Comparison of ENCODE assay signal across 2 cellular contexts in the genomic region with DNA sequence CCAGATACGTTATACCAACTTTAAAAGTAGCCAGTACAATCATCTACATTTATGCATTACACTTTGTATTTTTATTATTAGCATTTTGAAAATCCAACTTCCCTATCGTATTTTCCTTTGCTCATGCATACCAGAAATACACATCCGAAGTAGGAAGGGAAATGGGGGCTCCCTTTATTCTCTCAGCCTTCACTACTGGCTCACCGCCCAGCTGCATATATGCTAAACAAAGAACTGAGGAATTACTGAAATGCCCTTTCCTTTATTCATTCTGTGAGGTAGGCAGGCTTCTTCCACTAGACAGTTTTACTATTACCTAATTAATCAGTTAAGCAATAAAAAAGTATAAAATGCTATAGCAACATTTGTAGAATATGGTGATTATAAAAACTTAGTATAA.
TF ChIP-seq lines count a peak whose summit lies in the region.

No MANE protein-coding gene starts in this region.

TF ChIP-seq in endothelial cell of umbilical vein, 7 proteins besides CTCF, POLR2A, EP300 and RAD21:
- TF ChIP-seq FOS (IDR thresholded peaks at IDR 0.05; ENCODE audit: borderline replicate concordance, insufficient read depth, low read length) (no peak), JUN (IDR thresholded peaks at IDR 0.05; ENCODE audit: borderline replicate concordance, insufficient read depth, insufficient read length, low read depth) (no peak), GATA2 (IDR thresholded peaks at IDR 0.05; ENCODE audit: insufficient read depth, insufficient read length, low read depth, low read length) (no peak), EZH2 (IDR thresholded peaks at IDR 0.05; ENCODE audit: borderline replicate concordance, low read depth, low read length, severe bottlenecking) (no peak)
TF ChIP-seq in endothelial cell of umbilical vein: peak in this region for 0.

TF ChIP-seq in WTC11, 78 proteins besides CTCF, POLR2A, EP300 and RAD21:
- TF ChIP-seq, protein P1, sequence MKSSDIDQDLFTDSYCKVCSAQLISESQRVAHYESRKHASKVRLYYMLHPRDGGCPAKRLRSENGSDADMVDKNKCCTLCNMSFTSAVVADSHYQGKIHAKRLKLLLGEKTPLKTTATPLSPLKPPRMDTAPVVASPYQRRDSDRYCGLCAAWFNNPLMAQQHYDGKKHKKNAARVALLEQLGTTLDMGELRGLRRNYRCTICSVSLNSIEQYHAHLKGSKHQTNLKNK (CRISPR knock-in tag; IDR thresholded peaks at IDR 0.05): no peak
- TF ChIP-seq, protein P2, sequence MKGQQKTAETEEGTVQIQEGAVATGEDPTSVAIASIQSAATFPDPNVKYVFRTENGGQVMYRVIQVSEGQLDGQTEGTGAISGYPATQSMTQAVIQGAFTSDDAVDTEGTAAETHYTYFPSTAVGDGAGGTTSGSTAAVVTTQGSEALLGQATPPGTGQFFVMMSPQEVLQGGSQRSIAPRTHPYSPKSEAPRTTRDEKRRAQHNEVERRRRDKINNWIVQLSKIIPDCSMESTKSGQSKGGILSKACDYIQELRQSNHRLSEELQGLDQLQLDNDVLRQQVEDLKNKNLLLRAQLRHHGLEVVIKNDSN (CRISPR knock-in tag; IDR thresholded peaks at IDR 0.05): no peak
- no peak for TF ChIP-seq ZNF671 (CRISPR knock-in tag; IDR thresholded peaks at IDR 0.05)
- TF ChIP-seq, protein P3, sequence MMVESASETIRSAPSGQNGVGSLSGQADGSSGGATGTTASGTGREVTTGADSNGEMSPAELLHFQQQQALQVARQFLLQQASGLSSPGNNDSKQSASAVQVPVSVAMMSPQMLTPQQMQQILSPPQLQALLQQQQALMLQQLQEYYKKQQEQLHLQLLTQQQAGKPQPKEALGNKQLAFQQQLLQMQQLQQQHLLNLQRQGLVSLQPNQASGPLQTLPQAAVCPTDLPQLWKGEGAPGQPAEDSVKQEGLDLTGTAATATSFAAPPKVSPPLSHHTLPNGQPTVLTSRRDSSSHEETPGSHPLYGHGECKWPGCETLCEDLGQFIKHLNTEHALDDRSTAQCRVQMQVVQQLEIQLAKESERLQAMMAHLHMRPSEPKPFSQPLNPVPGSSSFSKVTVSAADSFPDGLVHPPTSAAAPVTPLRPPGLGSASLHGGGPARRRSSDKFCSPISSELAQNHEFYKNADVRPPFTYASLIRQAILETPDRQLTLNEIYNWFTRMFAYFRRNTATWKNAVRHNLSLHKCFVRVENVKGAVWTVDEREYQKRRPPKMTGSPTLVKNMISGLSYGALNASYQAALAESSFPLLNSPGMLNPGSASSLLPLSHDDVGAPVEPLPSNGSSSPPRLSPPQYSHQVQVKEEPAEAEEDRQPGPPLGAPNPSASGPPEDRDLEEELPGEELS (CRISPR knock-in tag; IDR thresholded peaks at IDR 0.05): no peak
- TF ChIP-seq, protein P4, sequence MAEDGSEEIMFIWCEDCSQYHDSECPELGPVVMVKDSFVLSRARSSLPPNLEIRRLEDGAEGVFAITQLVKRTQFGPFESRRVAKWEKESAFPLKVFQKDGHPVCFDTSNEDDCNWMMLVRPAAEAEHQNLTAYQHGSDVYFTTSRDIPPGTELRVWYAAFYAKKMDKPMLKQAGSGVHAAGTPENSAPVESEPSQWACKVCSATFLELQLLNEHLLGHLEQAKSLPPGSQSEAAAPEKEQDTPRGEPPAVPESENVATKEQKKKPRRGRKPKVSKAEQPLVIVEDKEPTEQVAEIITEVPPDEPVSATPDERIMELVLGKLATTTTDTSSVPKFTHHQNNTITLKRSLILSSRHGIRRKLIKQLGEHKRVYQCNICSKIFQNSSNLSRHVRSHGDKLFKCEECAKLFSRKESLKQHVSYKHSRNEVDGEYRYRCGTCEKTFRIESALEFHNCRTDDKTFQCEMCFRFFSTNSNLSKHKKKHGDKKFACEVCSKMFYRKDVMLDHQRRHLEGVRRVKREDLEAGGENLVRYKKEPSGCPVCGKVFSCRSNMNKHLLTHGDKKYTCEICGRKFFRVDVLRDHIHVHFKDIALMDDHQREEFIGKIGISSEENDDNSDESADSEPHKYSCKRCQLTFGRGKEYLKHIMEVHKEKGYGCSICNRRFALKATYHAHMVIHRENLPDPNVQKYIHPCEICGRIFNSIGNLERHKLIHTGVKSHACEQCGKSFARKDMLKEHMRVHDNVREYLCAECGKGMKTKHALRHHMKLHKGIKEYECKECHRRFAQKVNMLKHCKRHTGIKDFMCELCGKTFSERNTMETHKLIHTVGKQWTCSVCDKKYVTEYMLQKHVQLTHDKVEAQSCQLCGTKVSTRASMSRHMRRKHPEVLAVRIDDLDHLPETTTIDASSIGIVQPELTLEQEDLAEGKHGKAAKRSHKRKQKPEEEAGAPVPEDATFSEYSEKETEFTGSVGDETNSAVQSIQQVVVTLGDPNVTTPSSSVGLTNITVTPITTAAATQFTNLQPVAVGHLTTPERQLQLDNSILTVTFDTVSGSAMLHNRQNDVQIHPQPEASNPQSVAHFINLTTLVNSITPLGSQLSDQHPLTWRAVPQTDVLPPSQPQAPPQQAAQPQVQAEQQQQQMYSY (CRISPR knock-in tag; IDR thresholded peaks at IDR 0.05): no peak
- TF ChIP-seq ZNF416 (CRISPR knock-in tag; IDR thresholded peaks at IDR 0.05): no peak
- TF ChIP-seq, protein P5, sequence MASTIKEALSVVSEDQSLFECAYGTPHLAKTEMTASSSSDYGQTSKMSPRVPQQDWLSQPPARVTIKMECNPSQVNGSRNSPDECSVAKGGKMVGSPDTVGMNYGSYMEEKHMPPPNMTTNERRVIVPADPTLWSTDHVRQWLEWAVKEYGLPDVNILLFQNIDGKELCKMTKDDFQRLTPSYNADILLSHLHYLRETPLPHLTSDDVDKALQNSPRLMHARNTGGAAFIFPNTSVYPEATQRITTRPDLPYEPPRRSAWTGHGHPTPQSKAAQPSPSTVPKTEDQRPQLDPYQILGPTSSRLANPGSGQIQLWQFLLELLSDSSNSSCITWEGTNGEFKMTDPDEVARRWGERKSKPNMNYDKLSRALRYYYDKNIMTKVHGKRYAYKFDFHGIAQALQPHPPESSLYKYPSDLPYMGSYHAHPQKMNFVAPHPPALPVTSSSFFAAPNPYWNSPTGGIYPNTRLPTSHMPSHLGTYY (CRISPR knock-in tag; IDR thresholded peaks at IDR 0.05): no peak
- no peak for TF ChIP-seq CREB1 (CRISPR knock-in tag; IDR thresholded peaks at IDR 0.05)
- TF ChIP-seq, protein P6, sequence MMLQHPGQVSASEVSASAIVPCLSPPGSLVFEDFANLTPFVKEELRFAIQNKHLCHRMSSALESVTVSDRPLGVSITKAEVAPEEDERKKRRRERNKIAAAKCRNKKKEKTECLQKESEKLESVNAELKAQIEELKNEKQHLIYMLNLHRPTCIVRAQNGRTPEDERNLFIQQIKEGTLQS (CRISPR knock-in tag; conservative IDR thresholded peaks at IDR 0.05): no peak
- no peak for TF ChIP-seq TP53 (CRISPR knock-in tag; IDR thresholded peaks at IDR 0.05)
- TF ChIP-seq, protein P7, sequence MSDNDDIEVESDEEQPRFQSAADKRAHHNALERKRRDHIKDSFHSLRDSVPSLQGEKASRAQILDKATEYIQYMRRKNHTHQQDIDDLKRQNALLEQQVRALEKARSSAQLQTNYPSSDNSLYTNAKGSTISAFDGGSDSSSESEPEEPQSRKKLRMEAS (CRISPR knock-in tag; IDR thresholded peaks at IDR 0.05): no peak
- TF ChIP-seq MYBL2 (CRISPR knock-in tag; IDR thresholded peaks at IDR 0.05): no peak
- no peak for TF ChIP-seq MXD4 (CRISPR knock-in tag; IDR thresholded peaks at IDR 0.05; ENCODE audit: borderline replicate concordance)
- TF ChIP-seq JAZF1 (CRISPR knock-in tag; IDR thresholded peaks at IDR 0.05): no peak
- no peak for TF ChIP-seq NFE2L1 (CRISPR knock-in tag; IDR thresholded peaks at IDR 0.05)
- no peak for TF ChIP-seq ZNF263 (CRISPR knock-in tag; IDR thresholded peaks at IDR 0.05; ENCODE audit: low read depth)
- no peak for TF ChIP-seq NFYB (CRISPR knock-in tag; conservative IDR thresholded peaks at IDR 0.05; ENCODE audit: low read depth)
TF ChIP-seq in WTC11: peak in this region for 0.
